27 cellular contexts compared by ENCODE assay signal in genomic region chr15:101118116-101118515, GRCh38.
"Had no signal": no experiment of that assay in that cellular context is flagged by ENCODE, and none has a peak within 500 bp of the region (broad histone marks: within the 10 kb centered on the region; RNA-seq: fewer than 3 reads in every experiment).

No MANE protein-coding gene starts in this region.

- H3K27me3 ChIP-seq: esophagus squamous epithelium, heart right ventricle, left lung, ovary, right lobe of liver, testis, tibial artery had no signal

- H3K4me3 ChIP-seq: coronary artery, esophagus squamous epithelium, heart right ventricle, left lung, ovary, right lobe of liver, testis, tibial artery had no signal

- H3K9me3 Mint-ChIP-seq: naive thymus-derived CD4-positive, alpha-beta T cell; stimulated activated memory B cell treated with anti-CD40 and anti-IgM and Interleukin-4, amounts not matched to agents 10 μg/mL and 1 μg/mL and 100 μg/mL, for 72 hours; type B pancreatic cell had no signal

- H3K4me3 Mint-ChIP-seq: naive thymus-derived CD4-positive, alpha-beta T cell; stimulated activated memory B cell treated with anti-CD40 and anti-IgM and Interleukin-4, amounts not matched to agents 10 μg/mL and 1 μg/mL and 100 μg/mL, for 72 hours; type B pancreatic cell had no signal

- DNase-seq: dermis blood vessel endothelial cell; effector memory CD4-positive, alpha-beta T cell; erythroblast; esophagus squamous epithelium; foreskin melanocyte; glutamatergic neuron; heart right ventricle; hippocampal formation; left cardiac atrium; left lung; mesendoderm; midbrain; naive thymus-derived CD4-positive, alpha-beta T cell; nucleus accumbens; right lobe of liver; small intestine; stimulated activated CD4-positive, alpha-beta T cell treated with anti-CD3 and anti-CD28 coated beads, Interleukin-12 subunit alpha, Interleukin-12 subunit beta, amount 100 ng/mL, for 4 hours; stimulated activated CD4-positive, alpha-beta T cell treated with anti-CD3 and anti-CD28 coated beads, Interleukin-1b, Interleukin-23, amount 100 ng/mL, for 48 hours; stimulated activated CD4-positive, alpha-beta T cell treated with anti-CD3 and anti-CD28 coated beads, Interleukin-4, amount 100 ng/mL, for 24 hours; stimulated activated naive CD8-positive, alpha-beta T cell treated with anti-CD3 and anti-CD28 coated beads, Interleukin-15, Interleukin-2, amounts not matched to agents 100 U/mL and 50 U/mL, for 24 hours; substantia nigra; testis; tibial artery had no signal

- H3K4me1 ChIP-seq: right lobe of liver had no signal

- ATAC-seq: heart right ventricle; left cardiac atrium; left lung; naive thymus-derived CD4-positive, alpha-beta T cell; right lobe of liver; stimulated activated memory B cell treated with anti-CD40 and anti-IgM and Interleukin-4, amounts not matched to agents 10 μg/mL and 1 μg/mL and 100 μg/mL, for 72 hours; stimulated activated naive CD8-positive, alpha-beta T cell treated with anti-CD3 and anti-CD28 coated beads, Interleukin-15, Interleukin-2, amounts not matched to agents 100 U/mL and 50 U/mL, for 24 hours had no signal

- H3K36me3 ChIP-seq: esophagus squamous epithelium, heart right ventricle, left lung, ovary, right lobe of liver, tibial artery had no signal

- H3K27ac ChIP-seq: coronary artery, esophagus squamous epithelium, heart right ventricle, left lung, ovary, right lobe of liver, testis, tibial artery had no signal

- H3K27ac Mint-ChIP-seq: naive thymus-derived CD4-positive, alpha-beta T cell; stimulated activated memory B cell treated with anti-CD40 and anti-IgM and Interleukin-4, amounts not matched to agents 10 μg/mL and 1 μg/mL and 100 μg/mL, for 72 hours had no signal

- H3K36me3 Mint-ChIP-seq: stimulated activated memory B cell treated with anti-CD40 and anti-IgM and Interleukin-4, amounts not matched to agents 10 μg/mL and 1 μg/mL and 100 μg/mL, for 72 hours; type B pancreatic cell had no signal

- H3K9me3 ChIP-seq: esophagus squamous epithelium, heart right ventricle, left lung, ovary, right lobe of liver, testis, tibial artery had no signal
